14 cellular contexts compared by ENCODE assay signal in genomic region chr7:102992509-102992819, GRCh38.
DNase-seq lines count a peak whose midpoint lies in the region; ATAC-seq and TF ChIP-seq lines count a peak whose summit lies in the region.
"Had no signal": no experiment of that assay in that cellular context is flagged by ENCODE, and none has a peak within 500 bp of the region (broad histone marks: within the 10 kb centered on the region; RNA-seq: fewer than 3 reads in every experiment).

No MANE protein-coding gene starts in this region.

- ATAC-seq in Panc1 = peak; percentile 42
- ATAC-seq: WTC11 had no signal

- no TSS peak for BruUV-seq in Panc1 (replicated peaks; lab: Mats Ljungman, UMichigan)

- H3K9me3 ChIP-seq in Panc1 (ENCODE audit: control insufficient read depth, insufficient read depth, low read depth, low read length) = peaks cover 8% of the 10 kb centered on the region; the same call in 1 of the 2 replicates
- no peaks in the 10 kb centered on the region for H3K9me3 ChIP-seq in esophagus squamous epithelium
- no peaks in the 10 kb centered on the region for H3K9me3 ChIP-seq in ovary
- H3K9me3 ChIP-seq: Caco-2, upper lobe of left lung had no signal

- CTCF ChIA-PET in Panc1 (lab: Charles Lee) = no interaction called here

- H3K4me3 ChIP-seq in Panc1 (ENCODE audit: low read depth in 2 of 2, low read length in 2 of 2) (0 out of 4 replicates have a peak overlapping the region, but pooled peaks of 1 of the 2 experiments have one; percentile 0), esophagus squamous epithelium (no peak overlapping the region), ovary (no peak overlapping the region)
- H3K4me3 ChIP-seq: upper lobe of left lung had no signal

- no peaks in the 10 kb centered on the region for H3K27me3 ChIP-seq in Panc1 (ENCODE audit: control insufficient read depth, insufficient read depth, low read length)
- H3K27me3 ChIP-seq in esophagus squamous epithelium = no peaks in the 10 kb centered on the region
- H3K27me3 ChIP-seq in ovary = no peaks in the 10 kb centered on the region
- H3K27me3 ChIP-seq: upper lobe of left lung had no signal

- in situ Hi-C loops in Panc1 (cut with HindIII; ENCODE audit: low pct_unique_long_range_greater_than_20kb, low sequenced_read_pairs) = no loop called here

- intact Hi-C loops in Panc1 (cut with micrococcal nuclease; ENCODE audit: unreplicated experiment) (no loop called here), esophagus squamous epithelium (cut with DNase I) (no loop called here), ovary (cut with DNase I) (loop anchor here in 2 of 4 donors (5.0 to 10.0 kb wide), 2 partner anchors 58 to 60 kb away; no protein-coding TSS in a partner anchor)

- TF ChIP-seq POLR2A in esophagus squamous epithelium (IDR thresholded peaks at IDR 0.05) = no peak
- no peak for TF ChIP-seq POLR2A in ovary (IDR thresholded peaks at IDR 0.05)

- no peak for DNase-seq in Panc1 (ENCODE audit: low read depth, low spot score)
- no peak for DNase-seq in esophagus squamous epithelium (lab: John Stamatoyannopoulos, UW)
- DNase-seq in ovary = no peak
- DNase-seq in SIG-M5 (lab: John Stamatoyannopoulos, UW) = no peak
- DNase-seq in T-helper 2 cell = no peak
- DNase-seq in AML-193 (lab: John Stamatoyannopoulos, UW) = no peak
- no peak for DNase-seq in GM19240 (ENCODE audit: insufficient read length, low spot score)
- DNase-seq: amniotic stem cell, Caco-2, Karpas-422, NCI-H1417, upper lobe of left lung had no signal

- H3K4me1 ChIP-seq in Panc1 (ENCODE audit: control insufficient read depth, insufficient read depth, low read length) (peaks cover 36% of the 10 kb centered on the region), esophagus squamous epithelium (peaks cover 0 to 34% (median 19%) of the 10 kb centered on the region in 3 donors), ovary (ENCODE audit: insufficient read depth) (peaks cover 25% of the 10 kb centered on the region)
- H3K4me1 ChIP-seq: Caco-2 had no signal

- POLR2A ChIA-PET in Panc1 (lab: Charles Lee) = no interaction called here

- H3K36me3 ChIP-seq in Panc1 (ENCODE audit: control insufficient read depth, insufficient read depth, low read length) (no peaks in the 10 kb centered on the region), esophagus squamous epithelium (no peaks in the 10 kb centered on the region), ovary (no peaks in the 10 kb centered on the region)
- H3K36me3 ChIP-seq: upper lobe of left lung had no signal

- WGBS in esophagus squamous epithelium, 2 donors = 79 to 84% methylated on average over 2 of the region's 2 CpGs
- 45 to 60% (median 58%) methylated on average over 2 of the region's 2 CpGs for WGBS in ovary, 3 donors

- TF ChIP-seq CTCF in 22Rv1 (IDR thresholded peaks at IDR 0.05) (no peak), Panc1 (IDR thresholded peaks at IDR 0.05) (no peak), esophagus squamous epithelium (IDR thresholded peaks at IDR 0.05) (no peak), ovary (IDR thresholded peaks at IDR 0.05) (no peak)

- TF ChIP-seq EP300 in ovary (IDR thresholded peaks at IDR 0.05) = no peak

- peak overlapping the region; percentile 26 for H3K27ac ChIP-seq in 22Rv1
- peak overlapping the region; percentile 99 for H3K27ac ChIP-seq in Panc1 (ENCODE audit: low read length)
- H3K27ac ChIP-seq in esophagus squamous epithelium = peak overlapping the region in 3 of 4 donors; percentile 40 to 68 (median 40)
- peak overlapping the region; percentile 25 to 77 for H3K27ac ChIP-seq in ovary

Comparison
In these comparisons a context has a peak if more than half of its experiments do, and no peak if none do; other contexts are left out.
1. H3K27ac ChIP-seq: peak in every context shown above with its lines; median percentile 99 in Panc1; 51 in ovary; 40 in esophagus squamous epithelium; 26 in 22Rv1.